Comparison of ENCODE assay signal across 8 cellular contexts in the genomic region with DNA sequence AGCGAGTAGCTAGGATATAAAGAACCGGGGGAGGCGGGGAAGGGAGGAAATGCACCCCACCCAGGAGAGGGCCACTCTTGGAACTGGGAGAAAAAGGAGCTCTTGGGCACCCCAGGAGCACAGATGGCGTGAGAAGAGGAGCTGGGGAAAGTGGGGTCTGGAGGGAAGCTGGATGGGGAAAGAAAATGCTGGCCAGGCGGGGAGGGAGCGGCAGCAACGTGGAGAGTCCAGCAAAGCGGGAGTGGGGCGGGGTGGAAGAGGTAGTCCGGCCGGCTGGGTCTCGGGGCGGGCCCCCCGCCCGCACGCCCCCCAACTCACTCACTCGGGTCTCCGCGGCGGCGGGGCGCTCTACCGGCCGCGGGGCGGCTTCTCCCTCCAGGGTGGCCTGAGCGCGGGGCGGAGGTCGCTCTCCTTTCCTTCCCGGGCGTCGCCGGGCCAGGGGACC. TPM values are rescaled to one million over a fixed set of nuclear protein-coding genes. Genes with fewer than 3 reads are reported as not detected.
A peak's percentile ranks its signal among the peaks of the same experiment; 100 is the strongest.
DNase-seq lines count a peak whose midpoint lies in the region; ATAC-seq and TF ChIP-seq lines count a peak whose summit lies in the region.

No MANE protein-coding gene starts in this region.

- H3K36me3 Mint-ChIP-seq in CD4-positive, CD25-positive, alpha-beta regulatory T cell = no peaks in the 10 kb centered on the region

- no peak for ATAC-seq in CD4-positive, CD25-positive, alpha-beta regulatory T cell (ENCODE audit: low read depth in 2 of 2)
- ATAC-seq in stimulated activated naive CD8-positive, alpha-beta T cell treated with anti-CD3 and anti-CD28 coated beads, Interleukin-15, amount 100 ng/mL, for 72 hours = no peak
- no peak for ATAC-seq in GM21576 (IDR thresholded peaks at IDR 0.05; ENCODE audit: unreplicated experiment)
- ATAC-seq in HG02970 (IDR thresholded peaks at IDR 0.05; ENCODE audit: low FRiP score, unreplicated experiment) = no peak

- no peak for TF ChIP-seq CTCF in LNCaP clone FGC (IDR thresholded peaks at IDR 0.05; ENCODE audit: control insufficient read depth, extremely low read depth, insufficient read depth)

- peak overlapping the region; percentile 90 to 98 (median 96) for H3K4me3 Mint-ChIP-seq in CD4-positive, CD25-positive, alpha-beta regulatory T cell
- peak overlapping the region; percentile 98 to 99 for H3K4me3 Mint-ChIP-seq in stimulated activated naive CD8-positive, alpha-beta T cell treated with anti-CD3 and anti-CD28 coated beads, Interleukin-15, amount 100 ng/mL, for 72 hours

- no peaks in the 10 kb centered on the region for H3K9me3 ChIP-seq in CD4-positive, CD25-positive, alpha-beta regulatory T cell (ENCODE audit: control insufficient read depth in 2 of 2, low read length in 2 of 2)

- H3K4me3 ChIP-seq in CD4-positive, CD25-positive, alpha-beta regulatory T cell (ENCODE audit: low read depth, low read length) = peak overlapping the region; percentile 92
- H3K4me3 ChIP-seq in LNCaP clone FGC (ENCODE audit: low read depth, low read length) = peak overlapping the region; percentile 84

- H3K27ac ChIP-seq in CD4-positive, CD25-positive, alpha-beta regulatory T cell (ENCODE audit: insufficient read depth, low read length, poor library complexity, severe bottlenecking) = peak overlapping the region; percentile 95
- peak overlapping the region; percentile 99 for H3K27ac ChIP-seq in layer of hippocampus (ENCODE audit: low read depth, low read length)

- DNase-seq in CD4-positive, CD25-positive, alpha-beta regulatory T cell = no peak
- DNase-seq in LNCaP clone FGC (ENCODE audit: low read depth) (no peak), astrocyte of the hippocampus (ENCODE audit: low read depth, low spot score) (peak; percentile 44), DMS79 (lab: John Stamatoyannopoulos, UW) (no peak)
- no peak for DNase-seq in stimulated activated naive CD8-positive, alpha-beta T cell treated with anti-CD3 and anti-CD28 coated beads, Interleukin-15, amount 100 ng/mL, for 72 hours

- H3K9me3 Mint-ChIP-seq in CD4-positive, CD25-positive, alpha-beta regulatory T cell = peaks cover 0 to 2% (median 0%) of the 10 kb centered on the region in 7 donors
- no peaks in the 10 kb centered on the region for H3K9me3 Mint-ChIP-seq in stimulated activated naive CD8-positive, alpha-beta T cell treated with anti-CD3 and anti-CD28 coated beads, Interleukin-15, amount 100 ng/mL, for 72 hours

- peaks cover 28% of the 10 kb centered on the region for H3K4me1 ChIP-seq in CD4-positive, CD25-positive, alpha-beta regulatory T cell (ENCODE audit: control insufficient read depth, insufficient read depth, low read length, poor library complexity, severe bottlenecking)

- H3K27ac Mint-ChIP-seq in CD4-positive, CD25-positive, alpha-beta regulatory T cell = peak overlapping the region; percentile 95 to 98 (median 97)
- H3K27ac Mint-ChIP-seq in stimulated activated naive CD8-positive, alpha-beta T cell treated with anti-CD3 and anti-CD28 coated beads, Interleukin-15, amount 100 ng/mL, for 72 hours = peak overlapping the region; percentile 99

- peaks cover 8 to 34% (median 17%) of the 10 kb centered on the region in 4 donors for H3K4me1 Mint-ChIP-seq in CD4-positive, CD25-positive, alpha-beta regulatory T cell
- H3K4me1 Mint-ChIP-seq in stimulated activated naive CD8-positive, alpha-beta T cell treated with anti-CD3 and anti-CD28 coated beads, Interleukin-15, amount 100 ng/mL, for 72 hours = peaks cover 25% of the 10 kb centered on the region

- peaks cover 10% of the 10 kb centered on the region for H3K27me3 Mint-ChIP-seq in CD4-positive, CD25-positive, alpha-beta regulatory T cell
- H3K27me3 Mint-ChIP-seq in stimulated activated naive CD8-positive, alpha-beta T cell treated with anti-CD3 and anti-CD28 coated beads, Interleukin-15, amount 100 ng/mL, for 72 hours = no peaks in the 10 kb centered on the region

- H3K27me3 ChIP-seq in CD4-positive, CD25-positive, alpha-beta regulatory T cell (ENCODE audit: control insufficient read depth, insufficient read depth, low read length) = no peaks in the 10 kb centered on the region
- H3K27me3 ChIP-seq in layer of hippocampus (ENCODE audit: control insufficient read depth, insufficient read depth, low read length) = no peaks in the 10 kb centered on the region

- no peaks in the 10 kb centered on the region for H3K36me3 ChIP-seq in CD4-positive, CD25-positive, alpha-beta regulatory T cell (ENCODE audit: control insufficient read depth, insufficient read depth, low read length)

RNA-seq across cellular contexts. Expression of gene TOB2, which starts 0.5 kb away (rescaled TPM):
- total RNA-seq in CD4-positive, CD25-positive, alpha-beta regulatory T cell = 32.0 TPM
- 10 to 100 TPM; 16.3 to 18.0 (median 17.6) TPM for polyA plus RNA-seq in CD4-positive, CD25-positive, alpha-beta regulatory T cell

RNA-seq across cellular contexts. Expression of gene PHF5A, which starts 22.4 kb away (rescaled TPM):
- 40.7 TPM for total RNA-seq in CD4-positive, CD25-positive, alpha-beta regulatory T cell
- 10 to 100 TPM; 22.6 to 33.5 (median 25.7) TPM for polyA plus RNA-seq in CD4-positive, CD25-positive, alpha-beta regulatory T cell

RNA-seq across cellular contexts. Expression of gene ACO2, which starts 22.8 kb away (rescaled TPM):
- total RNA-seq in CD4-positive, CD25-positive, alpha-beta regulatory T cell = 87.5 TPM
- polyA plus RNA-seq in CD4-positive, CD25-positive, alpha-beta regulatory T cell = 10 to 100 TPM; 64.3 to 76.4 (median 67.0) TPM
